19 cellular contexts compared by ENCODE assay signal in the genomic region with DNA sequence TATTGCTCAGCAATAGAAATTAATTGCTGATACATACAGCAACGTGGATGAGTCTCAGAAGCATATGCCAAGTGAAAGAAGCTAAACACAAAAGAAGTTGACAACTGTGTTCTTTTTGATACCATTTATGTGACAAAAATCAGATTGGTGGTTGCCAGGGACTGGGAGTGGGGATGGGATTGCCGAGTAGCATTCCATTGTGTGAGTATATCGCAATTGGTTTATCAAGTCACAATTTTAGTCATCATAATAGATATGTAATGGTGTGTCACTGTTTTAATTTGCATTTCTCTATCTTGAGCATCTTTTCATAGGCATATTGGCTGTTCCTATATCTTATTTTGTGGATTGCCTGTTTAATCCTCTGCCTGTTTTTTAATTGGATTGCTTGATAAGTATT.
"Had no signal": no experiment of that assay in that cellular context is flagged by ENCODE, and none has a peak within 500 bp of the region (broad histone marks: within the 10 kb centered on the region; RNA-seq: fewer than 3 reads in every experiment).

No MANE protein-coding gene starts in this region.

- DNase-seq: activated CD4-positive, alpha-beta T cell treated with anti-CD3 and anti-CD28 coated beads for 48 hours; activated CD4-positive, CD25-positive, alpha-beta regulatory T cell; activated CD8-positive, alpha-beta T cell treated with anti-CD3 and anti-CD28 coated beads, Interleukin-2, amount 10 ng/mL, durations not matched to agents 7 days and 5 days; activated naive CD4-positive, alpha-beta T cell treated with Interleukin-2 at 50 U/mL for 16 hours; activated naive CD8-positive, alpha-beta T cell treated with anti-CD3 and anti-CD28 coated beads, Interleukin-2, amount 10 ng/mL, durations not matched to agents 7 days and 5 days; activated T-cell treated with anti-CD3 and anti-CD28 coated beads, Interleukin-2, amount 50 U/mL, for 24 hours; amygdala; body of pancreas; caudate nucleus; dorsolateral prefrontal cortex; immature natural killer cell; stimulated activated CD4-positive, alpha-beta T cell treated with anti-CD3 and anti-CD28 coated beads, Interleukin-4, amount 100 ng/mL, for 24 hours; T-helper 1 cell; T1000; testis had no signal

- ATAC-seq: activated CD8-positive, alpha-beta T cell treated with anti-CD3 and anti-CD28 coated beads, Interleukin-2, amount 10 ng/mL, durations not matched to agents 7 days and 5 days; body of pancreas; natural killer cell treated with Interleukin-12 subunit alpha and Interleukin-12 subunit beta and Interleukin-15 and Interleukin-18, amount 100 ng/mL, for 72 hours; sciatic nerve; stimulated activated effector memory CD8-positive, alpha-beta T cell treated with anti-CD3 and anti-CD28 coated beads, Interleukin-12 subunit alpha, Interleukin-12 subunit beta, amount 100 ng/mL, for 72 hours had no signal

- H3K27me3 ChIP-seq: body of pancreas, dorsolateral prefrontal cortex, neutrophil, testis had no signal

- H3K4me1 ChIP-seq: body of pancreas, testis had no signal

- H3K9me3 ChIP-seq: body of pancreas, neutrophil, testis had no signal

- H3K27ac ChIP-seq: body of pancreas, neutrophil, testis had no signal

- H3K4me3 ChIP-seq: body of pancreas, dorsolateral prefrontal cortex, testis had no signal
